ENCODE assay signal across 20 cellular contexts in the genomic region with DNA sequence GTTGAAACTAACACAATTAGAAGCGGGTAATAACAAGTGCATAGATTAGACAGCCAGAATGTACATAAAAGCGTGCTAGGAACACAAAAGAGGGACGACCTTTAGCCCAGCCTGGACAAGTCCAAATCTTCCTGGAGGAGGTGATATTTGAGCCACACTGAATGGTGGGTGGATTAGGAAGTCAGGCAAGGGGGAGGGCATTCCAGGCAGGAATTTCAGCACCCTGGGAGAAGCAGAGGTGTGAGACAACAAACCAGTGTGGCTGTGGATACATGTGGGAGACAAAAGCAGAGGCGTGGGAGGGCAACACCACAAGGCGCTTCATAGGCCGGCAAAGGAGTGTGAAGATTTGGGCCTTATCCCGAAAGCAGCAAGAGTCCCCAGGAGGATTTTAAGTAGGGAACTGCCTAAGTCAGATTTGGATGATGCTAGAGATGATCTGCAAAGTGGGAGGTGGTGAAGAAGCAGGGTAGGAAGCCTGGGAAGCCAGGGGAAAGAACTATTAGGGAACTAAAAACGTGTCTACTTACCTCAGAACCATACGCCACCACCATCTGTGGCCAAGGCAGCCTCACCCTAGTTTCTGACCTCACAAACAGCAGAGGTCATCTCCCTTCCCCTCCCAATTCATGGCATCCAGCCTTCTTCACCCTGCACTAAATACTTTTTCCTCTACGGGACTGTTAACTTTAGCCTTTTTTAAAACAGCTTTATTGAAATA.
DNase-seq lines count a peak whose midpoint lies in the region; ATAC-seq lines count a peak whose summit lies in the region.
"Had no signal": no experiment of that assay in that cellular context is flagged by ENCODE, and none has a peak within 500 bp of the region (broad histone marks: within the 10 kb centered on the region; RNA-seq: fewer than 3 reads in every experiment).

No MANE protein-coding gene starts in this region.

- peaks cover 8% of the 10 kb centered on the region for H3K4me1 ChIP-seq in ectodermal cell (ENCODE audit: control insufficient read depth, insufficient read depth, low read length)
- H3K4me1 ChIP-seq: adrenal gland had no signal

- no peaks in the 10 kb centered on the region for H3K9me3 ChIP-seq in ectodermal cell (ENCODE audit: control insufficient read depth, low read length)
- H3K9me3 ChIP-seq: adrenal gland had no signal

- intact Hi-C loops in Right ventricle myocardium inferior (cut with DNase I): no loop called here
- intact Hi-C loops in left cardiac atrium (cut with DNase I): loop anchor here in 1 of 2 donors (10.0 kb wide), 1 partner anchor 165 kb away; no protein-coding TSS in a partner anchor
- intact Hi-C loops in sciatic nerve (cut with DNase I): loop anchor here (10.0 kb wide), 1 partner anchor 165 kb away; no protein-coding TSS in a partner anchor

- ATAC-seq in Right ventricle myocardium inferior: peak; percentile 44
- no peak for ATAC-seq in left cardiac atrium
- ATAC-seq in left lobe of liver: peak; percentile 85
- ATAC-seq in sciatic nerve: peak; percentile 91
- ATAC-seq in HG03045 (IDR thresholded peaks at IDR 0.05; ENCODE audit: unreplicated experiment): no peak
- ATAC-seq: activated CD4-positive, CD25-positive, alpha-beta regulatory T cell treated with anti-CD3 and anti-CD28 coated beads, Interleukin-2, amount 50 U/mL, for 24 hours; activated CD8-positive, alpha-beta T cell treated with anti-CD3 and anti-CD28 coated beads for 36 hours; stimulated activated naive CD8-positive, alpha-beta T cell treated with anti-CD3 and anti-CD28 coated beads, Interleukin-15, amount 100 ng/mL, for 72 hours had no signal

- H3K27me3 ChIP-seq in ectodermal cell (ENCODE audit: control insufficient read depth, insufficient read depth, low read length, poor library complexity, severe bottlenecking): no peaks in the 10 kb centered on the region
- H3K27me3 ChIP-seq: adrenal gland had no signal

- DNase-seq in Right ventricle myocardium inferior (ENCODE audit: missing footprints) (no peak), left cardiac atrium (no peak), left lobe of liver (ENCODE audit: low spot score) (no peak), sciatic nerve (ENCODE audit: low spot score) (no peak), ureter (ENCODE audit: low spot score) (no peak), Kasumi-1 (lab: John Stamatoyannopoulos, UW) (no peak)
- DNase-seq: activated CD8-positive, alpha-beta T cell treated with anti-CD3 and anti-CD28 coated beads for 36 hours; adrenal gland; GM23248; KBM-7; mammary epithelial cell; NCI-H146; NCI-H2171; NCI-H69; stimulated activated CD4-positive, alpha-beta T cell treated with anti-CD3 and anti-CD28 coated beads, Interleukin-12 subunit alpha, Interleukin-12 subunit beta, amount 100 ng/mL, for 4 hours; stimulated activated naive CD8-positive, alpha-beta T cell treated with anti-CD3 and anti-CD28 coated beads, Interleukin-15, amount 100 ng/mL, for 72 hours; SW 1271 had no signal

- H3K36me3 ChIP-seq in ectodermal cell (ENCODE audit: control insufficient read depth, insufficient read depth, low read length): no peaks in the 10 kb centered on the region
- H3K36me3 ChIP-seq: adrenal gland had no signal

- H3K27ac ChIP-seq in ectodermal cell (ENCODE audit: insufficient read depth, low read depth, low read length, poor library complexity, severe bottlenecking): peak overlapping the region; percentile 44
- H3K27ac ChIP-seq: adrenal gland, GM23248 had no signal

- WGBS in ectodermal cell, 2 experiments: 65 to 69% methylated on average over 10 of the region's 10 CpGs

- no peak overlapping the region for H3K4me3 ChIP-seq in ectodermal cell (ENCODE audit: insufficient read depth, low read depth, low read length)
- H3K4me3 ChIP-seq: adrenal gland, GM23248 had no signal

Comparison
In these comparisons a context has a peak if more than half of its experiments do, and no peak if none do; other contexts are left out.
1. ATAC-seq: peak in Right ventricle myocardium inferior (single experiment), left lobe of liver (single experiment) and sciatic nerve (single experiment); none in left cardiac atrium (0 of 2) and HG03045 (single experiment).